In the genomic region with DNA sequence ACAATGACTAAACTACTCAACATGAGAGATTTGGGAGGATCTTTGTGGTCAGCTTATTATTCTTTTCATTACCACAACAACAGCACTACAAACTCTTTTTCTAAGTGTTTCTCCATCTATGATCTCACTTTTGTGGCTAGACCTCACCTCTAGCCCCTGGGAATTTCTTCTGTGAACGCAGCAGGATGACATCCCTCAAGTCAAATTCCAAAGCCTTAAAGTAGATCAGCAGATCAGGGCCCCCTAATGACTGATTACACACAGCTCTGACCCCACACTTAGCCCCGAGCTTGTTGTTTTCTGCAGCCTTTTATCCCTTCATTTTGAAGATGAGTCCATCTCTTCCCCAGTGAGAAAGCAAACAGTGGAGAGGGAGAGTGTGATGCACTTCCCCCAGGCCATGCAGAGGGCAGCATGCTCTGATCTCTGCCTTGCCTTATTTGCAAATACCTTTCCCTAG, we compare ENCODE assay signal across 13 cellular contexts. TPM values are rescaled to one million over a fixed set of nuclear protein-coding genes. Genes with fewer than 3 reads are reported as not detected.
A peak's percentile ranks its signal among the peaks of the same experiment; 100 is the strongest.
DNase-seq lines count a peak whose midpoint lies in the region; ATAC-seq and TF ChIP-seq lines count a peak whose summit lies in the region.
"Had no signal": no experiment of that assay in that cellular context is flagged by ENCODE, and none has a peak within 500 bp of the region (broad histone marks: within the 10 kb centered on the region; RNA-seq: fewer than 3 reads in every experiment).

No MANE protein-coding gene starts in this region.

- no peaks in the 10 kb centered on the region for H3K4me1 ChIP-seq in Panc1 (ENCODE audit: control insufficient read depth, insufficient read depth, low read length)

- no peaks in the 10 kb centered on the region for H3K27me3 ChIP-seq in Panc1 (ENCODE audit: control insufficient read depth, insufficient read depth, low read length)
- H3K27me3 ChIP-seq: esophagus muscularis mucosa had no signal

- TF ChIP-seq CTCF in Panc1 (IDR thresholded peaks at IDR 0.05): 0 out of 2 replicates have a peak, but pooled peaks have one; percentile 10

- no peaks in the 10 kb centered on the region for H3K36me3 ChIP-seq in Panc1 (ENCODE audit: control insufficient read depth, insufficient read depth, low read length)
- H3K36me3 ChIP-seq: esophagus muscularis mucosa, neutrophil had no signal

- POLR2A ChIA-PET in Panc1 (lab: Charles Lee): no interaction called here

- DNase-seq in H4 (ENCODE audit: low spot score) (peak; percentile 6), Panc1 (ENCODE audit: low read depth, low spot score) (no peak), fibroblast of peridontal ligament (ENCODE audit: extremely low read depth) (peak; percentile 71), smooth muscle cell of the brain vasculature (ENCODE audit: low read depth, low spot score) (peak; percentile 96), NCI-H1436 (lab: John Stamatoyannopoulos, UW) (no peak), DMS 273 (lab: John Stamatoyannopoulos, UW; ENCODE audit: unreplicated experiment) (no peak), LoVo (ENCODE audit: low spot score) (no peak)
- DNase-seq: NCI-H2081 treated with DMSO at 0.1 percent for 48 hours; stimulated activated CD4-positive, alpha-beta T cell treated with anti-CD3 and anti-CD28 coated beads, Interleukin-1b, Interleukin-23, amount 100 ng/mL, for 48 hours; T-helper 9 cell had no signal

- ATAC-seq in Panc1: no peak
- ATAC-seq: stimulated activated memory B cell treated with anti-CD40 and anti-IgM and Interleukin-4, amounts not matched to agents 10 μg/mL and 1 μg/mL and 100 μg/mL, for 72 hours had no signal

- no peak overlapping the region for H3K4me3 ChIP-seq in Panc1 (ENCODE audit: low read depth in 2 of 2, low read length in 2 of 2)
- H3K4me3 ChIP-seq: esophagus muscularis mucosa had no signal

- in situ Hi-C loops in Panc1 (cut with HindIII; ENCODE audit: low pct_unique_long_range_greater_than_20kb, low sequenced_read_pairs): no loop called here

- intact Hi-C loops in Panc1 (cut with micrococcal nuclease; ENCODE audit: unreplicated experiment): no loop called here

- BruUV-seq in Panc1 (replicated peaks; lab: Mats Ljungman, UMichigan): no TSS peak

- CTCF ChIA-PET in Panc1 (lab: Charles Lee): no interaction called here

- no peak overlapping the region for H3K27ac ChIP-seq in Panc1 (ENCODE audit: low read length)
- H3K27ac ChIP-seq: esophagus muscularis mucosa, neutrophil had no signal

- H3K9me3 ChIP-seq in Panc1 (ENCODE audit: control insufficient read depth, insufficient read depth, low read depth, low read length): no peaks in the 10 kb centered on the region
- H3K9me3 ChIP-seq: esophagus muscularis mucosa, neutrophil had no signal

RNA-seq across cellular contexts. Expression of a gene that starts 27.3 kb away (rescaled TPM):
- 40.1 and 42.5 TPM in 2 replicates for total RNA-seq in H4 (2014; rRNA removed; shearing (Covaris generic))
- total RNA-seq in Panc1 (2021; ENCODE audit: unreplicated experiment): 78.2 TPM
- polyA plus RNA-seq in Panc1 (2012; ENCODE audit: insufficient read length): 41.2 TPM

Comparison
In these comparisons a context has a peak if more than half of its experiments do, and no peak if none do; other contexts are left out.
1. DNase-seq: peak in H4 (single experiment), fibroblast of peridontal ligament (single experiment) and smooth muscle cell of the brain vasculature (single experiment); none in Panc1 (single experiment), NCI-H1436 (single experiment), DMS 273 (single experiment) and LoVo (single experiment).